Comparison of ENCODE assay signal across 8 cellular contexts in the genomic region with DNA sequence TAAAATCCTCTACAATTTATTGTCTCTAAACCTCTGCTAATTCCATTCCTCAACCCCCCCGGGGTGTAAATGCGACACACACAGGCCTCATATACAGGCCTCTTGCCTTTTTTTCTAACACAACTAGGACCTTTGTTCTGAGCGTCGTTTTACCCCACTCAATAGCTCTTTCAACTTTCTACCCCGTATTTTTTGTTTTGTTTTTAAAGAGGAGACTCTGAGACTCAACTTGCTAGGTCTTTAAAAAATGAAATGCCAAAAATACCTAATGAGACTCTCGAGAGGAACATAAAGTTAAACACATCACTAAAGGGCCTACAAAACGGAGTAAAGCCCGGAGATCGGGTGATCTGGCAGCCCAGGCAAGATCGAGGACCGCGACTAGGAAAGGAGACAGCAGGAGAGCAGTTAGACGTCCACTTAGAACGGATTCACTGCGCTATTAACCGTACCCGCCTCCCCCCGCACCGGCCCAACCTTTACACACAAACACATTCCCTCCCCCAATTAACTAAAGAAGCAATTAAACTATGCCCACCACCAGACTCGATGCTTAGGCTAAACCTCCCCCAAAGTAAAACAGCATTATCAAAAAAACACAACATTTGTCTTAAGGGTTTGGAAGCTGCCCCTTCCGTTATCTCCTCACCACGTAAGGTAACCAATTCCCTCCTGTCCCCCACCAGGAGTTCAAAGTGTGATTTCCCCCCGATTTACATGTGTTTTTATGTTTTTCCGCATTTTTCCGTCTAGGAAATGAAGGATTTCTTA. TPM values are rescaled to one million over a fixed set of nuclear protein-coding genes. Genes with fewer than 3 reads are reported as not detected.
DNase-seq lines count a peak whose midpoint lies in the region; ATAC-seq and TF ChIP-seq lines count a peak whose summit lies in the region.

No MANE protein-coding gene starts in this region.

- H3K36me3 Mint-ChIP-seq in T-helper 2 cell treated with Interferon-gamma antibody and Interleukin-4, amounts not matched to agents 5 μg/mL and 100 μg/mL, for 36 hours (ENCODE audit: low read depth), result peaks cover 23% of the 10 kb centered on the region
- H3K36me3 Mint-ChIP-seq in mesothelial cell of epicardium, result peaks cover 12% of the 10 kb centered on the region

- peak; percentile 40 for DNase-seq in NCI-H2107 treated with DMSO at 0.1 percent for 48 hours (lab: John Stamatoyannopoulos, UW; ENCODE audit: unreplicated experiment)
- DNase-seq in NCI-H2107 (lab: John Stamatoyannopoulos, UW), result no peak
- no peak for DNase-seq in T-helper 2 cell treated with Interferon-gamma antibody and Interleukin-4, amounts not matched to agents 5 μg/mL and 100 μg/mL, for 36 hours (ENCODE audit: low spot score)
- no peak for DNase-seq in mesothelial cell of epicardium (ENCODE audit: low spot score in 2 of 2, unreplicated experiment in 2 of 2)
- no peak for DNase-seq in ureter (ENCODE audit: low spot score)

- H3K4me3 Mint-ChIP-seq in T-helper 2 cell treated with Interferon-gamma antibody and Interleukin-4, amounts not matched to agents 5 μg/mL and 100 μg/mL, for 36 hours, result peak overlapping the region; percentile 98
- peak overlapping the region; percentile 99 for H3K4me3 Mint-ChIP-seq in mesothelial cell of epicardium

- 9% methylated on average over 25 of the region's 25 CpGs for WGBS in thymus

- no peaks in the 10 kb centered on the region for H3K27me3 ChIP-seq in thymus (ENCODE audit: control insufficient read depth, insufficient read depth)

- H3K4me1 Mint-ChIP-seq in T-helper 2 cell treated with Interferon-gamma antibody and Interleukin-4, amounts not matched to agents 5 μg/mL and 100 μg/mL, for 36 hours (ENCODE audit: low read depth), result peaks cover 31% of the 10 kb centered on the region
- peaks cover 16% of the 10 kb centered on the region for H3K4me1 Mint-ChIP-seq in mesothelial cell of epicardium

- TF ChIP-seq CTCF in mesothelial cell of epicardium (IDR thresholded peaks at IDR 0.05; ENCODE audit: unreplicated experiment), result no peak

- H3K36me3 ChIP-seq in thymus (ENCODE audit: control insufficient read depth, insufficient read depth), result peaks cover 6% of the 10 kb centered on the region

- no peaks in the 10 kb centered on the region for H3K9me3 Mint-ChIP-seq in T-helper 2 cell treated with Interferon-gamma antibody and Interleukin-4, amounts not matched to agents 5 μg/mL and 100 μg/mL, for 36 hours
- H3K9me3 Mint-ChIP-seq in mesothelial cell of epicardium, result no peaks in the 10 kb centered on the region

- no peak for ATAC-seq in GM18861 (IDR thresholded peaks at IDR 0.05; ENCODE audit: unreplicated experiment)

- no peaks in the 10 kb centered on the region for H3K27me3 Mint-ChIP-seq in T-helper 2 cell treated with Interferon-gamma antibody and Interleukin-4, amounts not matched to agents 5 μg/mL and 100 μg/mL, for 36 hours (ENCODE audit: low read depth)
- peaks cover 1% of the 10 kb centered on the region for H3K27me3 Mint-ChIP-seq in mesothelial cell of epicardium (ENCODE audit: low read depth)

- H3K27ac Mint-ChIP-seq in T-helper 2 cell treated with Interferon-gamma antibody and Interleukin-4, amounts not matched to agents 5 μg/mL and 100 μg/mL, for 36 hours, result peak overlapping the region; percentile 86
- peak overlapping the region; percentile 99 for H3K27ac Mint-ChIP-seq in mesothelial cell of epicardium

- no peaks in the 10 kb centered on the region for H3K9me3 ChIP-seq in thymus (ENCODE audit: control insufficient read depth)

- H3K4me3 ChIP-seq in thymus (ENCODE audit: low read length), result peak overlapping the region; percentile 99

- peaks cover 10% of the 10 kb centered on the region for H3K4me1 ChIP-seq in thymus (ENCODE audit: control insufficient read depth, insufficient read depth, low read length)

- peak overlapping the region; percentile 42 for H3K27ac ChIP-seq in cingulate gyrus (ENCODE audit: low read depth, low read length)
- H3K27ac ChIP-seq in thymus (ENCODE audit: low read depth), result peak overlapping the region; percentile 55

RNA-seq across cellular contexts. Expression of a gene that starts 1.6 kb away (rescaled TPM):
- total RNA-seq in mesothelial cell of epicardium (239 to 256 TPM (median 253 TPM) in 3 replicates), ureter (284 TPM)
- 37.7 TPM for polyA plus RNA-seq in thymus

RNA-seq across cellular contexts. Expression of a gene that starts 2.1 kb away (rescaled TPM):
- total RNA-seq in mesothelial cell of epicardium (5.1 to 6.2 TPM (median 5.5 TPM) in 3 replicates), ureter (3.4 TPM)
- 1.8 TPM for polyA plus RNA-seq in thymus
